ENCODE assay signal across 19 cellular contexts in genomic region chr14:88630565-88630964, GRCh38.
A peak's percentile ranks its signal among the peaks of the same experiment; 100 is the strongest.
DNase-seq lines count a peak whose midpoint lies in the region; FAIRE-seq and TF ChIP-seq lines count a peak whose summit lies in the region.
"Had no signal": no experiment of that assay in that cellular context is flagged by ENCODE, and none has a peak within 500 bp of the region (broad histone marks: within the 10 kb centered on the region; RNA-seq: fewer than 3 reads in every experiment).

No MANE protein-coding gene starts in this region.

- H3K27ac ChIP-seq in mammary epithelial cell (ENCODE audit: insufficient read depth, low read depth, low read length), result no peak overlapping the region
- no peak overlapping the region for H3K27ac ChIP-seq in breast epithelium
- H3K27ac ChIP-seq in CD4-positive, alpha-beta memory T cell (ENCODE audit: low read depth, low read length), result no peak overlapping the region
- H3K27ac ChIP-seq in small intestine (ENCODE audit: low read depth in 1 of 2, low read length in 1 of 2), result no peak overlapping the region
- H3K27ac ChIP-seq: cardiac muscle cell, upper lobe of left lung had no signal

- CTCF ChIA-PET in mammary epithelial cell (lab: Charles Lee; ENCODE audit: low non-redundant PET), result no interaction called here
- CTCF ChIA-PET in CD4-positive, alpha-beta memory T cell (lab: Charles Lee; ENCODE audit: partially characterized antibody), result no interaction called here

- H3K27me3 ChIP-seq in mammary epithelial cell (ENCODE audit: insufficient read depth, low read length), result no peaks in the 10 kb centered on the region
- no peaks in the 10 kb centered on the region for H3K27me3 ChIP-seq in breast epithelium
- no peaks in the 10 kb centered on the region for H3K27me3 ChIP-seq in CD4-positive, alpha-beta memory T cell (ENCODE audit: insufficient read depth, low read length)
- no peaks in the 10 kb centered on the region for H3K27me3 ChIP-seq in small intestine (ENCODE audit: control insufficient read depth in 2 of 2, insufficient read depth in 2 of 2, low read length in 2 of 2)
- H3K27me3 ChIP-seq: cardiac muscle cell, upper lobe of left lung had no signal

- DNase-seq in mammary epithelial cell, result peak; percentile 47
- DNase-seq in breast epithelium (ENCODE audit: low spot score in 2 of 2), result no peak
- peak; percentile 88 for DNase-seq in astrocyte of the hippocampus (ENCODE audit: low read depth, low spot score)
- peak; percentile 22 for DNase-seq in iPS-NIHi7 (ENCODE audit: extremely low spot score)
- peak; percentile 21 for DNase-seq in urothelium cell line (ENCODE audit: low spot score)
- DNase-seq in CD4-positive, alpha-beta memory T cell, result no peak
- DNase-seq in small intestine, result no peak
- no peak for DNase-seq in posterior cingulate gyrus
- DNase-seq: activated CD8-positive, alpha-beta T cell treated with anti-CD3 and anti-CD28 coated beads for 36 hours; hippocampal formation; NCI-H1092 treated with DMSO at 0.1 percent for 48 hours; nucleus accumbens; PC-3; stimulated activated CD8-positive, alpha-beta memory T cell treated with anti-CD3 and anti-CD28 coated beads, Interleukin-4, amount 100 ng/mL, for 48 hours; upper lobe of left lung had no signal

- no peaks in the 10 kb centered on the region for H4K20me1 ChIP-seq in mammary epithelial cell (ENCODE audit: insufficient read depth, low read length)

- intact Hi-C loops in mammary epithelial cell (cut with micrococcal nuclease), result no loop called here
- intact Hi-C loops in breast epithelium (cut with DNase I; ENCODE audit: low total_unique reads), result no loop called here
- intact Hi-C loops in CD4-positive, alpha-beta memory T cell (cut with micrococcal nuclease), result no loop called here
- intact Hi-C loops in posterior cingulate gyrus (cut with DNase I), result no loop called here

- WGBS in mammary epithelial cell (ENCODE audit: low coverage, missing lambda C conversion rate), result 35% methylated on average over 6 of the region's 6 CpGs
- 73 to 89% (median 77%) methylated on average over 6 of the region's 6 CpGs for WGBS in small intestine, 3 donors

- no peak overlapping the region for H3K27ac Mint-ChIP-seq in CD4-positive, alpha-beta memory T cell
- H3K27ac Mint-ChIP-seq: activated CD8-positive, alpha-beta T cell treated with anti-CD3 and anti-CD28 coated beads for 36 hours; activated T-helper 2 cell treated with anti-CD3 and anti-CD28 coated beads, Interferon-gamma antibody, Interleukin-2, Interleukin-4, amounts not matched to agents 10 μg/mL and 5 μg/mL and 100 μg/mL, durations not matched to agents 14 hours and 24 hours and 36 hours had no signal

- no peak overlapping the region for H3K4me2 ChIP-seq in mammary epithelial cell (ENCODE audit: insufficient read depth, low read depth, low read length)

- H3K9me3 Mint-ChIP-seq in CD4-positive, alpha-beta memory T cell, result no peaks in the 10 kb centered on the region
- H3K9me3 Mint-ChIP-seq: activated CD8-positive, alpha-beta T cell treated with anti-CD3 and anti-CD28 coated beads for 36 hours; activated T-helper 2 cell treated with anti-CD3 and anti-CD28 coated beads, Interferon-gamma antibody, Interleukin-2, Interleukin-4, amounts not matched to agents 10 μg/mL and 5 μg/mL and 100 μg/mL, durations not matched to agents 14 hours and 24 hours and 36 hours had no signal

- no peak overlapping the region for H3K4me3 Mint-ChIP-seq in CD4-positive, alpha-beta memory T cell
- H3K4me3 Mint-ChIP-seq: activated CD8-positive, alpha-beta T cell treated with anti-CD3 and anti-CD28 coated beads for 36 hours had no signal

- H3K9me3 ChIP-seq in mammary epithelial cell (replicated peaks; ENCODE audit: insufficient read depth, low read length) (no peaks in the 10 kb centered on the region), breast epithelium (no peaks in the 10 kb centered on the region), small intestine (ENCODE audit: control insufficient read depth, low read depth) (no peaks in the 10 kb centered on the region)
- no peaks in the 10 kb centered on the region for H3K9me3 ChIP-seq in CD4-positive, alpha-beta memory T cell (ENCODE audit: control insufficient read depth in 1 of 2, low read length in 2 of 2)
- H3K9me3 ChIP-seq: HAP-1, upper lobe of left lung had no signal

- no peak overlapping the region for H3K9ac ChIP-seq in mammary epithelial cell (ENCODE audit: insufficient read depth, low read length)

- peaks cover 6 to 10% of the 10 kb centered on the region in 2 donors for H3K36me3 Mint-ChIP-seq in CD4-positive, alpha-beta memory T cell

- BruUV-seq in mammary epithelial cell (replicated peaks; lab: Mats Ljungman, UMichigan), result no TSS peak

- H3K79me2 ChIP-seq in mammary epithelial cell (ENCODE audit: insufficient read depth, low read length), result no peaks in the 10 kb centered on the region

- H2AFZ ChIP-seq in mammary epithelial cell (ENCODE audit: low read depth, low read length), result no peak overlapping the region

- no peak for TF ChIP-seq POLR2A in breast epithelium (IDR thresholded peaks at IDR 0.05)

- H3K4me3 ChIP-seq in mammary epithelial cell (replicated peaks in 1 of 3; ENCODE audit: insufficient read depth in 1 of 3, low read depth in 2 of 3, low read length in 3 of 3) (no peak overlapping the region), breast epithelium (no peak overlapping the region), small intestine (ENCODE audit: low read depth in 1 of 2, low read length in 2 of 2) (no peak overlapping the region)
- no peak overlapping the region for H3K4me3 ChIP-seq in CD4-positive, alpha-beta memory T cell (ENCODE audit: low read length in 2 of 2)
- H3K4me3 ChIP-seq: cardiac muscle cell, HAP-1, lung, upper lobe of left lung had no signal

- no peaks in the 10 kb centered on the region for H3K36me3 ChIP-seq in mammary epithelial cell (ENCODE audit: insufficient read depth, low read length)
- H3K36me3 ChIP-seq in breast epithelium, result no peaks in the 10 kb centered on the region
- H3K36me3 ChIP-seq in CD4-positive, alpha-beta memory T cell (ENCODE audit: insufficient read depth, low read length), result no peaks in the 10 kb centered on the region
- no peaks in the 10 kb centered on the region for H3K36me3 ChIP-seq in small intestine (ENCODE audit: control insufficient read depth in 2 of 2, insufficient read depth in 2 of 2, low read length in 2 of 2)
- H3K36me3 ChIP-seq: cardiac muscle cell, HAP-1, upper lobe of left lung had no signal

- no peaks in the 10 kb centered on the region for H3K4me1 Mint-ChIP-seq in CD4-positive, alpha-beta memory T cell

- in situ Hi-C loops in mammary epithelial cell (cut with MboI; ENCODE audit: low sequenced_read_pairs in 2 of 2), result no loop called here

- POLR2A ChIA-PET in CD4-positive, alpha-beta memory T cell (lab: Charles Lee; ENCODE audit: partially characterized antibody), result no interaction called here

- dilution Hi-C loops in mammary epithelial cell (cut with HindIII; ENCODE audit: low sequenced_read_pairs), result no loop called here

- TF ChIP-seq CTCF in mammary epithelial cell (conservative IDR thresholded peaks at IDR 0.05 in 1 of 2, IDR thresholded peaks at IDR 0.05 in 1 of 2; ENCODE audit: extremely low read depth in 1 of 2, insufficient read depth in 1 of 2, low read depth in 1 of 2, low read length in 2 of 2) (no peak), breast epithelium (IDR thresholded peaks at IDR 0.05) (no peak)

- H3K4me1 ChIP-seq in mammary epithelial cell (ENCODE audit: insufficient read depth, low read length), result no peaks in the 10 kb centered on the region
- no peaks in the 10 kb centered on the region for H3K4me1 ChIP-seq in breast epithelium
- H3K4me1 ChIP-seq in CD4-positive, alpha-beta memory T cell (ENCODE audit: insufficient read depth, low read length), result no peaks in the 10 kb centered on the region
- H3K4me1 ChIP-seq in small intestine (ENCODE audit: control insufficient read depth in 2 of 2, insufficient read depth in 1 of 2, low read depth in 1 of 2, low read length in 1 of 2), result no peaks in the 10 kb centered on the region
- H3K4me1 ChIP-seq: HAP-1, upper lobe of left lung had no signal

- H3K27me3 Mint-ChIP-seq in CD4-positive, alpha-beta memory T cell, result no peaks in the 10 kb centered on the region
- H3K27me3 Mint-ChIP-seq: activated CD8-positive, alpha-beta T cell treated with anti-CD3 and anti-CD28 coated beads for 36 hours had no signal

- FAIRE-seq in urothelium cell line (lab: Jason Lieb, UNC) (no peak), small intestine (lab: Jason Lieb, UNC) (no peak)

Comparison
In these comparisons a context has a peak if more than half of its experiments do, and no peak if none do; other contexts are left out.
1. DNase-seq: peak in mammary epithelial cell (single experiment), astrocyte of the hippocampus (single experiment), iPS-NIHi7 (single experiment) and urothelium cell line (single experiment); none in breast epithelium (0 of 2), CD4-positive, alpha-beta memory T cell (0 of 5), small intestine (single experiment) and posterior cingulate gyrus (0 of 10).